ENCODE assay signal across 1 cellular context in the genomic region with DNA sequence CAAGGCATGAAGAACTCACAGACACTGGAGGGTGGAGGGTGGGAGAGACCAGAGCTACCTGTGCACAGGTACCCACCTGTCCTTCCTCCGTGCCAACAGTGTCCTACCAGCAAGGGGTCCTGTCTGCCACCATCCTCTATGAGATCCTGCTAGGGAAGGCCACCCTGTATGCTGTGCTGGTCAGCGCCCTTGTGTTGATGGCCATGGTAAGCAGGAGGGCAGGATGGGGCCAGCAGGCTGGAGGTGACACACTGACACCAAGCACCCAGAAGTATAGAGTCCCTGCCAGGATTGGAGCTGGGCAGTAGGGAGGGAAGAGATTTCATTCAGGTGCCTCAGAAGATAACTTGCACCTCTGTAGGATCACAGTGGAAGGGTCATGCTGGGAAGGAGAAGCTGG.
TF ChIP-seq lines count a peak whose summit lies in the region.

No MANE protein-coding gene starts in this region.

TF ChIP-seq in GM12891, 5 proteins besides CTCF, POLR2A, EP300 and RAD21:
- TF ChIP-seq POLR2AphosphoS5 (IDR thresholded peaks at IDR 0.05; ENCODE audit: low read depth, low read length) (no peak), PAX5 (IDR thresholded peaks at IDR 0.05; ENCODE audit: insufficient read depth, low read length, severe bottlenecking) (no peak)
